ENCODE assay signal across 1 cellular context in genomic region chr10:64537931-64538330, GRCh38.
TF ChIP-seq lines count a peak whose summit lies in the region.

No MANE protein-coding gene starts in this region.

TF ChIP-seq in GM23338, 12 proteins besides CTCF, POLR2A, EP300 and RAD21:
- TF ChIP-seq ZNF462 (CRISPR knock-in tag; IDR thresholded peaks at IDR 0.05) (no peak), ZNF114 (CRISPR knock-in tag; IDR thresholded peaks at IDR 0.05) (no peak), EZH2 (IDR thresholded peaks at IDR 0.05; ENCODE audit: low read depth, unreplicated experiment) (no peak), ETS1 (IDR thresholded peaks at IDR 0.05) (no peak), NANOG (IDR thresholded peaks at IDR 0.05; ENCODE audit: borderline replicate concordance) (no peak), EZH2phosphoT487 (IDR thresholded peaks at IDR 0.05; ENCODE audit: unreplicated experiment) (no peak), REST (IDR thresholded peaks at IDR 0.05; ENCODE audit: unreplicated experiment) (no peak), STAT1 (IDR thresholded peaks at IDR 0.05; ENCODE audit: unreplicated experiment) (no peak), POLR2AphosphoS5 (IDR thresholded peaks at IDR 0.05; ENCODE audit: low read depth) (no peak), JUNB (IDR thresholded peaks at IDR 0.05; ENCODE audit: unreplicated experiment) (no peak), CREB1 (CRISPR knock-in tag; IDR thresholded peaks at IDR 0.05; ENCODE audit: low read depth) (no peak), ZNF331 (CRISPR knock-in tag; IDR thresholded peaks at IDR 0.05; ENCODE audit: low read depth) (no peak)
